Comparison of ENCODE assay signal across 37 cellular contexts in the genomic region with DNA sequence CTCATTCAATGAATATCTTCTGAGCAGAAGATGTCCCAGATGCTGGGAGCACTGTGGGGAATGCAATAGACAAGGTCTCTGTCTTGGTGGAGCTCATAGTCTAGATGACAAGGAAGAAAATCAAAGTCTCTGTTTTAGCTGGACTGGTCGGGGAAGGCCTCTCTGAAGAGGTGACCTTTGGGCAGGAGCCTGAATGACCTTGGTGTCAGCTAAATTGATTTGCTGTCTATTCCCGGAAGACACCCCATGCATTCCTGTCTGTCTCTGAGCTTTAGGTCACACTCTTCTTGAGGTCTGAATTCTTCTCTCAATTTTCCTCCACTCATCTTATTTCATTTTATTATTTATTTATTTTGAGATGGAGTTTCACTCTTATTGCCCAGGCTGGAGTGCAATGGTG. TPM values are rescaled to one million over a fixed set of nuclear protein-coding genes. Genes with fewer than 3 reads are reported as not detected.
"Had no signal": no experiment of that assay in that cellular context is flagged by ENCODE, and none has a peak within 500 bp of the region (broad histone marks: within the 10 kb centered on the region; RNA-seq: fewer than 3 reads in every experiment).

No MANE protein-coding gene starts in this region.

- H3K9me3 ChIP-seq: MG63 had no signal

- H3K4me3 ChIP-seq: MG63 had no signal

- DNase-seq: Karpas-422, Kasumi-1, MG63, MM.1S, MV-4-11, NCI-H1048, NCI-H1092, NCI-H1092 treated with DMSO at 0.1 percent for 48 hours, NCI-H1105, NCI-H1105 treated with DMSO at 0.1 percent for 48 hours, NCI-H1417, NCI-H1417 treated with DMSO at 0.1 percent for 48 hours, NCI-H1436, NCI-H1436 treated with DMSO at 0.1 percent for 48 hours, NCI-H146, NCI-H1694, NCI-H1694 treated with DMSO at 0.1 percent for 48 hours, NCI-H187, NCI-H187 treated with DMSO at 0.1 percent for 48 hours, NCI-H1930, NCI-H2029, NCI-H2029 treated with DMSO at 0.1 percent for 48 hours, NCI-H2081, NCI-H2081 treated with DMSO at 0.1 percent for 48 hours, NCI-H2107, NCI-H2171, NCI-H2171 treated with DMSO at 0.1 percent for 48 hours, NCI-H2227 treated with DMSO at 0.1 percent for 48 hours, NCI-H226, NCI-H345, NCI-H446, NCI-H446 treated with DMSO at 0.1 percent for 48 hours, NCI-H510A, NCI-H510A treated with DMSO at 0.1 percent for 48 hours had no signal

- H3K27ac ChIP-seq: KMS-11 had no signal

- H3K27me3 ChIP-seq: MG63 had no signal

- H3K9ac ChIP-seq: KMS-11 had no signal

- H3K36me3 ChIP-seq: MG63 had no signal

- H3K4me2 ChIP-seq: KMS-11 had no signal

RNA-seq across cellular contexts. Expression of a gene that starts 14.5 kb away (rescaled TPM):
- total RNA-seq: MCF 10A, NCI-H460 had no signal
